Comparison of ENCODE assay signal across 15 cellular contexts in the genomic region with DNA sequence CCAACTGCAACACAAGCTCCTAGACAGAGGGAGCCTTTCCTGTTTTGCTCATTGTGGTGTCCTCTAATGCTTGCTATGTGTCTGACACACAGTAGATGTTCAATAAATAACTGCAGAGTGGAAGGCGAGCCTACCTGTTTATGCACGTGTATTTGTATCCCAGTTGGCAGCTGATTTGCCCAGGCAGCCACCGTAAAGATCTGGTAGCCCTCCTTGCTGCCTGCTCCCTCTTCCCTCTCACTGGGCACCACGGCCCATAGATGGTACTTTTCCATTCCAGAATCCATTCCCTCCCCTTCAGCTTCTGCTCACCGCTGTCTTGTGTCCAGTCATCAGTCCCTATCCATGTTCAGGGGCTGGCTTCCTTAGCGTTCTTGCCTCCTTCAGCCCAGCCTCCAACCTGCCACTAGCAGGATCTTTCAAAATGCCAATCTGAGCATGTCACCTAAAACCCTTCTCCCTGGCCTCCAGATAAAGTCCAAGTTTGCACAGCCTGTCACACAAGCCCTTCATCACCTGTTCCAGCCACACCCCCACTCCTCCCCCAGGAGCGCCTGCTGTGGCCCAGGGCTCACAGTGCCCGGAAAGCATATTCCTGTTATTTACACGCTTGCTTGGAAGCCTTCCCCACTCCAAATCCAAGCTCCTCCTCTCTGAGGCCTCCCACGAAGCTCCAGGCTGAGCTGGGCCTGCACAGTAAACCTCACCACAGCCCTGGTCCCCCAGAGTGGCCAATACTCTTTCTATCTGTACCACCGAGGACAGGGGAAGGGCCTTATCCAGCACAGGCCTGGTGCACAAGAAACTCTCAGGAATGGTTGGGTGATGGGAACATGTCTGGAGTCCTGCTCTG. TPM values are rescaled to one million over a fixed set of nuclear protein-coding genes. Genes with fewer than 3 reads are reported as not detected.
A peak's percentile ranks its signal among the peaks of the same experiment; 100 is the strongest.
DNase-seq lines count a peak whose midpoint lies in the region; ATAC-seq and TF ChIP-seq lines count a peak whose summit lies in the region.
"Had no signal": no experiment of that assay in that cellular context is flagged by ENCODE, and none has a peak within 500 bp of the region (broad histone marks: within the 10 kb centered on the region; RNA-seq: fewer than 3 reads in every experiment).

No MANE protein-coding gene starts in this region.

- H3K4me3 Mint-ChIP-seq in effector memory CD8-positive, alpha-beta T cell: no peak overlapping the region
- H3K4me3 Mint-ChIP-seq in stimulated activated naive B cell treated with anti-CD40 and anti-IgM and Interleukin-4, amounts not matched to agents 10 μg/mL and 1 μg/mL and 100 μg/mL, for 72 hours: no peak overlapping the region
- H3K4me3 Mint-ChIP-seq: dendritic cell treated with granulocyte-macrophage colony-stimulating factor and Interleukin-4, amounts not matched to agents 40 ng/mL and 50 ng/mL, for 4 days; immature natural killer cell had no signal

- no TSS peak for BruUV-seq in A673 (replicated peaks; lab: Mats Ljungman, UMichigan)

- H3K36me3 ChIP-seq in lower lobe of right lung (peaks cover 22% of the 10 kb centered on the region), subcutaneous abdominal adipose tissue (ENCODE audit: control insufficient read depth in 5 of 5, insufficient read depth in 5 of 5, low read length in 5 of 5) (peaks cover 0 to 38% (median 30%) of the 10 kb centered on the region in 5 donors), A673 (ENCODE audit: insufficient read depth, low read length, poor library complexity, severe bottlenecking) (no peaks in the 10 kb centered on the region)

- H3K27ac ChIP-seq in lower lobe of right lung (peak overlapping the region; percentile 36), subcutaneous abdominal adipose tissue (ENCODE audit: low read depth, low read length) (peak overlapping the region; percentile 75), A673 (ENCODE audit: low read depth, low read length, poor library complexity, severe bottlenecking) (no peak overlapping the region)

- H3K36me3 Mint-ChIP-seq in effector memory CD8-positive, alpha-beta T cell (ENCODE audit: insufficient read depth): no peaks in the 10 kb centered on the region
- peaks cover 0 to 7% of the 10 kb centered on the region in 2 donors for H3K36me3 Mint-ChIP-seq in stimulated activated naive B cell treated with anti-CD40 and anti-IgM and Interleukin-4, amounts not matched to agents 10 μg/mL and 1 μg/mL and 100 μg/mL, for 72 hours

- H3K9ac ChIP-seq in subcutaneous abdominal adipose tissue (ENCODE audit: low read length in 5 of 5): peak overlapping the region in 3 of 5 donors; percentile 25 to 49 (median 48)

- ATAC-seq in lower lobe of right lung: peak; percentile 89 to 90
- no peak for ATAC-seq in effector memory CD8-positive, alpha-beta T cell (replicated peaks)
- ATAC-seq in stimulated activated naive B cell treated with anti-CD40 and anti-IgM and Interleukin-4, amounts not matched to agents 10 μg/mL and 1 μg/mL and 100 μg/mL, for 72 hours (replicated peaks): no peak

- POLR2A ChIA-PET in A673 (lab: Charles Lee; ENCODE audit: low non-redundant PET): no interaction called here

- H3K4me3 ChIP-seq in choroid plexus epithelial cell (ENCODE audit: low read depth, low read length) (no peak overlapping the region), lower lobe of right lung (no peak overlapping the region), subcutaneous abdominal adipose tissue (ENCODE audit: low read depth in 1 of 5, low read length in 5 of 5) (no peak overlapping the region), A673 (ENCODE audit: low read depth, low read length, poor library complexity, severe bottlenecking) (no peak overlapping the region)

- H3K9me3 Mint-ChIP-seq in effector memory CD8-positive, alpha-beta T cell: no peaks in the 10 kb centered on the region
- H3K9me3 Mint-ChIP-seq in stimulated activated naive B cell treated with anti-CD40 and anti-IgM and Interleukin-4, amounts not matched to agents 10 μg/mL and 1 μg/mL and 100 μg/mL, for 72 hours: peaks cover 2 to 4% of the 10 kb centered on the region in 2 donors
- H3K9me3 Mint-ChIP-seq: dendritic cell treated with granulocyte-macrophage colony-stimulating factor and Interleukin-4, amounts not matched to agents 40 ng/mL and 50 ng/mL, for 4 days; immature natural killer cell had no signal

- peak; percentile 61 for DNase-seq in M059J (ENCODE audit: low read depth)
- peak; percentile 61 for DNase-seq in choroid plexus epithelial cell (ENCODE audit: low read depth)
- peak; percentile 70 for DNase-seq in lower lobe of right lung
- DNase-seq in NOMO-1 treated with DMSO at 0.1 percent for 48 hours (lab: John Stamatoyannopoulos, UW; ENCODE audit: unreplicated experiment): no peak
- DNase-seq in effector memory CD8-positive, alpha-beta T cell: no peak
- DNase-seq in A673 (ENCODE audit: low spot score): no peak
- DNase-seq in stimulated activated naive B cell treated with anti-CD40 and anti-IgM and Interleukin-4, amounts not matched to agents 10 μg/mL and 1 μg/mL and 100 μg/mL, for 72 hours: no peak
- DNase-seq: activated T-cell treated with anti-CD3 and anti-CD28 coated beads for 4 hours; immature natural killer cell; NCI-H446; stimulated activated CD4-positive, alpha-beta T cell treated with anti-CD3 and anti-CD28 coated beads, Interleukin-15, amount 100 ng/mL, for 24 hours; T-helper 1 cell had no signal

- peaks cover 54% of the 10 kb centered on the region for H3K4me1 ChIP-seq in lower lobe of right lung
- H3K4me1 ChIP-seq in subcutaneous abdominal adipose tissue (ENCODE audit: control insufficient read depth in 5 of 5, insufficient read depth in 5 of 5, low read length in 5 of 5): peaks cover 21 to 53% (median 47%) of the 10 kb centered on the region in 5 donors
- H3K4me1 ChIP-seq in A673 (ENCODE audit: insufficient read depth, low read length, poor library complexity, severe bottlenecking): peaks cover 32% of the 10 kb centered on the region

- intact Hi-C loops in lower lobe of right lung (cut with DNase I): no loop called here
- intact Hi-C loops in A673 (cut with micrococcal nuclease; ENCODE audit: unreplicated experiment): no loop called here

- H3K27me3 Mint-ChIP-seq in effector memory CD8-positive, alpha-beta T cell: no peaks in the 10 kb centered on the region
- no peaks in the 10 kb centered on the region for H3K27me3 Mint-ChIP-seq in stimulated activated naive B cell treated with anti-CD40 and anti-IgM and Interleukin-4, amounts not matched to agents 10 μg/mL and 1 μg/mL and 100 μg/mL, for 72 hours
- H3K27me3 Mint-ChIP-seq: dendritic cell treated with granulocyte-macrophage colony-stimulating factor and Interleukin-4, amounts not matched to agents 40 ng/mL and 50 ng/mL, for 4 days had no signal

- TF ChIP-seq CTCF in choroid plexus epithelial cell (conservative IDR thresholded peaks at IDR 0.05; ENCODE audit: low read depth, low read length) (no peak), lower lobe of right lung (IDR thresholded peaks at IDR 0.05) (no peak), A673 (conservative IDR thresholded peaks at IDR 0.05; ENCODE audit: low read depth, low read length) (no peak)

- peak overlapping the region in 1 of 2 donors; percentile 5 for H3K27ac Mint-ChIP-seq in effector memory CD8-positive, alpha-beta T cell
- H3K27ac Mint-ChIP-seq in stimulated activated naive B cell treated with anti-CD40 and anti-IgM and Interleukin-4, amounts not matched to agents 10 μg/mL and 1 μg/mL and 100 μg/mL, for 72 hours: no peak overlapping the region
- H3K27ac Mint-ChIP-seq: dendritic cell treated with granulocyte-macrophage colony-stimulating factor and Interleukin-4, amounts not matched to agents 40 ng/mL and 50 ng/mL, for 4 days; immature natural killer cell had no signal

- CTCF ChIA-PET in A673 (lab: Charles Lee): interaction anchor here (1.0 kb wide), 2 partner anchors 43 to 50 kb away, joined by 3 to 10 read pairs; no protein-coding TSS in a partner anchor

- H3K4me1 Mint-ChIP-seq in effector memory CD8-positive, alpha-beta T cell (ENCODE audit: low read depth in 2 of 2): peaks cover 2 to 5% of the 10 kb centered on the region in 2 donors
- H3K4me1 Mint-ChIP-seq in stimulated activated naive B cell treated with anti-CD40 and anti-IgM and Interleukin-4, amounts not matched to agents 10 μg/mL and 1 μg/mL and 100 μg/mL, for 72 hours: peaks cover 0 to under 1% of the 10 kb centered on the region in 2 donors
- H3K4me1 Mint-ChIP-seq: immature natural killer cell had no signal

- H3K27me3 ChIP-seq in lower lobe of right lung (ENCODE audit: low read depth) (no peaks in the 10 kb centered on the region), subcutaneous abdominal adipose tissue (ENCODE audit: control insufficient read depth in 5 of 5, insufficient read depth in 4 of 5, low read length in 5 of 5) (no peaks in the 10 kb centered on the region), A673 (replicated peaks; ENCODE audit: insufficient read depth, low read depth, low read length, poor library complexity) (no peaks in the 10 kb centered on the region)

- H3K9me3 ChIP-seq in lower lobe of right lung (no peaks in the 10 kb centered on the region), subcutaneous abdominal adipose tissue (ENCODE audit: control insufficient read depth in 5 of 5, low read length in 5 of 5) (no peaks in the 10 kb centered on the region), A673 (ENCODE audit: low read depth, low read length, poor library complexity, severe bottlenecking) (no peaks in the 10 kb centered on the region)

RNA-seq across cellular contexts. Expression of a gene that starts 21.0 kb away (rescaled TPM):
- total RNA-seq in M059J (2014; rRNA removed; shearing (Covaris generic)): 9.8 and 18.2 TPM in 2 replicates
- total RNA-seq in lower lobe of right lung: 34.7 TPM
- total RNA-seq in A673 (2021): 9.8 and 17.9 TPM in 2 replicates
- total RNA-seq: HT-29 had no signal

Comparison
In these comparisons a context has a peak if more than half of its experiments do, and no peak if none do; other contexts are left out.
1. DNase-seq: peak in M059J (single experiment), choroid plexus epithelial cell (single experiment) and lower lobe of right lung (single experiment); none in NOMO-1 treated with DMSO at 0.1 percent for 48 hours (single experiment), effector memory CD8-positive, alpha-beta T cell (0 of 3), A673 (single experiment) and stimulated activated naive B cell treated with anti-CD40 and anti-IgM and Interleukin-4, amounts not matched to agents 10 μg/mL and 1 μg/mL and 100 μg/mL, for 72 hours (single experiment).
2. ATAC-seq: peak in lower lobe of right lung (2 of 2); none in effector memory CD8-positive, alpha-beta T cell (single experiment) and stimulated activated naive B cell treated with anti-CD40 and anti-IgM and Interleukin-4, amounts not matched to agents 10 μg/mL and 1 μg/mL and 100 μg/mL, for 72 hours (0 of 2).